In genomic region chr13:51502206-51502651, GRCh38 we compare ENCODE assay signal across 8 cellular contexts. TPM values are rescaled to one million over a fixed set of nuclear protein-coding genes. Genes with fewer than 3 reads are reported as not detected.
DNase-seq lines count a peak whose midpoint lies in the region; ATAC-seq and TF ChIP-seq lines count a peak whose summit lies in the region.

No MANE protein-coding gene starts in this region.

- H3K27me3 Mint-ChIP-seq in Calu3 (ENCODE audit: unreplicated experiment) = peaks cover 12% of the 10 kb centered on the region

- DNase-seq in activated T-cell treated with anti-CD3 and anti-CD28 coated beads for 24 hours (ENCODE audit: low read depth) (peak; percentile 16), NCI-H446 (lab: John Stamatoyannopoulos, UW) (no peak), Calu3 (no peak)
- no peak for DNase-seq in activated T-cell treated with anti-CD3 and anti-CD28 coated beads, Interleukin-2, amount 50 U/mL, for 1 hour
- DNase-seq in stimulated activated CD8-positive, alpha-beta memory T cell treated with anti-CD3 and anti-CD28 coated beads, Interleukin-7, amount 100 ng/mL, for 48 hours (ENCODE audit: extremely low read depth in 1 of 2, low read depth in 1 of 2) = peak; percentile 3 to 37
- no peak for DNase-seq in stimulated activated naive CD4-positive, alpha-beta T cell (lab: John Stamatoyannopoulos, UW)

- TF ChIP-seq CTCF in Calu3 (IDR thresholded peaks at IDR 0.05; ENCODE audit: unreplicated experiment) = no peak

- peaks cover 9% of the 10 kb centered on the region for H3K4me1 Mint-ChIP-seq in Calu3 (ENCODE audit: low read depth, unreplicated experiment)

- no peaks in the 10 kb centered on the region for H3K36me3 Mint-ChIP-seq in Calu3 (ENCODE audit: insufficient read depth, unreplicated experiment)

- CTCF ChIA-PET in Calu3 (lab: Charles Lee) = no interaction called here

- no peak overlapping the region for H3K27ac Mint-ChIP-seq in Calu3 (ENCODE audit: unreplicated experiment)

- H3K9me3 Mint-ChIP-seq in Calu3 (ENCODE audit: low read depth, unreplicated experiment) = no peaks in the 10 kb centered on the region

- H3K4me3 Mint-ChIP-seq in Calu3 (ENCODE audit: low read depth, unreplicated experiment) = no peak overlapping the region

- no TSS peak for BruUV-seq in Calu3 (replicated peaks; lab: Mats Ljungman, UMichigan)

- peak; percentile 94 for ATAC-seq in HG02678 (IDR thresholded peaks at IDR 0.05; ENCODE audit: unreplicated experiment)
- peak; percentile 65 for ATAC-seq in SK-N-SH treated with all-trans-retinoic acid at 6 μM for 48 hours

- intact Hi-C loops in Calu3 (cut with micrococcal nuclease; ENCODE audit: unreplicated experiment) = no loop called here

TF ChIP-seq in SK-N-SH treated with all-trans-retinoic acid at 6 μM for 48 hours, 23 proteins besides CTCF, POLR2A, EP300 and RAD21:
- TF ChIP-seq ZFP30 (CRISPR knock-in tag; IDR thresholded peaks at IDR 0.05) = no peak
- no peak for TF ChIP-seq ZC3H10 (CRISPR knock-in tag; IDR thresholded peaks at IDR 0.05)
- no peak for TF ChIP-seq CSRNP3 (CRISPR knock-in tag; IDR thresholded peaks at IDR 0.05)
- TF ChIP-seq ESRRG (CRISPR knock-in tag; IDR thresholded peaks at IDR 0.05) = no peak
- TF ChIP-seq ARNTL (CRISPR knock-in tag; IDR thresholded peaks at IDR 0.05; ENCODE audit: borderline replicate concordance, low read depth) = no peak
- TF ChIP-seq TCF4 (CRISPR knock-in tag; IDR thresholded peaks at IDR 0.05; ENCODE audit: borderline replicate concordance) = no peak
- no peak for TF ChIP-seq GLIS3 (CRISPR knock-in tag; IDR thresholded peaks at IDR 0.05)
- no peak for TF ChIP-seq OSR1 (CRISPR knock-in tag; IDR thresholded peaks at IDR 0.05)
- TF ChIP-seq TOX (CRISPR knock-in tag; IDR thresholded peaks at IDR 0.05; ENCODE audit: borderline replicate concordance) = no peak
- TF ChIP-seq ISL1 (CRISPR knock-in tag; IDR thresholded peaks at IDR 0.05) = no peak
- TF ChIP-seq POU6F1 (CRISPR knock-in tag; IDR thresholded peaks at IDR 0.05; ENCODE audit: borderline replicate concordance, low read depth) = no peak
- no peak for TF ChIP-seq ZNF70 (CRISPR knock-in tag; IDR thresholded peaks at IDR 0.05)
- no peak for TF ChIP-seq TSHZ2 (CRISPR knock-in tag; IDR thresholded peaks at IDR 0.05)
- no peak for TF ChIP-seq CSDC2 (CRISPR knock-in tag; IDR thresholded peaks at IDR 0.05)
- TF ChIP-seq ZNF8 (CRISPR knock-in tag; IDR thresholded peaks at IDR 0.05) = no peak
- no peak for TF ChIP-seq SNAI2 (CRISPR knock-in tag; IDR thresholded peaks at IDR 0.05)
- TF ChIP-seq ZFP3 (CRISPR knock-in tag; IDR thresholded peaks at IDR 0.05) = no peak
- TF ChIP-seq PPARA (CRISPR knock-in tag; IDR thresholded peaks at IDR 0.05; ENCODE audit: borderline replicate concordance) = no peak
- no peak for TF ChIP-seq BACH2 (CRISPR knock-in tag; IDR thresholded peaks at IDR 0.05; ENCODE audit: borderline replicate concordance)
TF ChIP-seq in SK-N-SH treated with all-trans-retinoic acid at 6 μM for 48 hours: peak in this region for 0.

RNA-seq across cellular contexts. Expression of gene INTS6, which starts 49.4 kb away (rescaled TPM):
- total RNA-seq in Calu3 (2022) = 25.3 and 27.1 TPM in 2 replicates

Comparison
In these comparisons a context has a peak if more than half of its experiments do, and no peak if none do; other contexts are left out.
1. DNase-seq: peak in activated T-cell treated with anti-CD3 and anti-CD28 coated beads for 24 hours (single experiment) and stimulated activated CD8-positive, alpha-beta memory T cell treated with anti-CD3 and anti-CD28 coated beads, Interleukin-7, amount 100 ng/mL, for 48 hours (2 of 2); none in activated T-cell treated with anti-CD3 and anti-CD28 coated beads, Interleukin-2, amount 50 U/mL, for 1 hour (single experiment), NCI-H446 (0 of 2), stimulated activated naive CD4-positive, alpha-beta T cell (0 of 6) and Calu3 (single experiment).